11 cellular contexts compared by ENCODE assay signal in the genomic region with DNA sequence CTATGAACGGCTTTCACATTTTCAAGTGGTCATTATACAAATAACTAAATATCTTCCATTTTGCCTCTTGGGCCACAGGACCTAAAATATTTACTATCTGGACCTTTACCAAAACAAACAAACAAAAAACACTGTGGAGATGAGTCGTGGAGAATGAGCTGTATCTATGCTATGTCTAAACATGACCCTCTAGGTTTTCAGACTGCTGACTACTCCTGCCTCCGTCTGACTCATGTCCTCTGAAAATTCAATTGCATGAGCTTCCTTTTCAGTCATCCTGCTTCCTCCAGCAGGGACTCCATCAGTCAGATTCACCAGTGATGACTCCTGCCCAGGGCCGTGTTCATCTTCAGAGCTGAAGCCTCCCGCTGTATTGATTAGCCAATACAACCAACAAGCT.
A peak's percentile ranks its signal among the peaks of the same experiment; 100 is the strongest.
DNase-seq lines count a peak whose midpoint lies in the region; ATAC-seq and TF ChIP-seq lines count a peak whose summit lies in the region.
"Had no signal": no experiment of that assay in that cellular context is flagged by ENCODE, and none has a peak within 500 bp of the region (broad histone marks: within the 10 kb centered on the region; RNA-seq: fewer than 3 reads in every experiment).

No MANE protein-coding gene starts in this region.

- no peaks in the 10 kb centered on the region for H3K36me3 Mint-ChIP-seq in mesothelial cell of epicardium
- H3K36me3 Mint-ChIP-seq: IgD-negative memory B cell had no signal

- H3K9me3 Mint-ChIP-seq in mesothelial cell of epicardium = peaks cover 11% of the 10 kb centered on the region

- H3K4me3 Mint-ChIP-seq in mesothelial cell of epicardium = no peak overlapping the region
- H3K4me3 Mint-ChIP-seq: IgD-negative memory B cell had no signal

- CTCF ChIA-PET in RWPE1 (lab: Yijun Ruan, JAX) = interaction anchor here (0.5 to 1.0 kb wide), 4 partner anchors 13 to 126 kb away, joined by 3 to 4 read pairs (median 3); no protein-coding TSS in a partner anchor

- TF ChIP-seq CTCF in RWPE1 (conservative IDR thresholded peaks at IDR 0.05; ENCODE audit: low read depth) (no peak), foreskin fibroblast (IDR thresholded peaks at IDR 0.05; ENCODE audit: low read depth, low read length) (no peak), mesothelial cell of epicardium (IDR thresholded peaks at IDR 0.05; ENCODE audit: unreplicated experiment) (no peak)

- H3K27ac Mint-ChIP-seq in mesothelial cell of epicardium = no peak overlapping the region
- H3K27ac Mint-ChIP-seq: IgD-negative memory B cell had no signal

- peak; percentile 17 for DNase-seq in stimulated activated CD4-positive, alpha-beta T cell treated with anti-CD3 and anti-CD28 coated beads, Interleukin-1b, Interleukin-23, amount 100 ng/mL, for 48 hours
- DNase-seq in stimulated activated CD4-positive, alpha-beta T cell treated with anti-CD3 and anti-CD28 coated beads, Interleukin-12 subunit alpha, Interleukin-12 subunit beta, amount 100 ng/mL, for 4 hours = no peak
- DNase-seq in RWPE1 (ENCODE audit: low spot score) = peak; percentile 92
- DNase-seq in foreskin fibroblast = peak; percentile 98
- DNase-seq in mesothelial cell of epicardium (ENCODE audit: low spot score in 2 of 2, unreplicated experiment in 2 of 2) = no peak
- DNase-seq: DMS 273 treated with DMSO at 0.1 percent for 48 hours had no signal

- H3K4me3 ChIP-seq in foreskin fibroblast (ENCODE audit: low read depth in 1 of 2, low read length in 2 of 2) = no peak overlapping the region
- H3K4me3 ChIP-seq: coronary artery had no signal

- peak overlapping the region; percentile 85 for H3K27ac ChIP-seq in RWPE1
- H3K27ac ChIP-seq: coronary artery had no signal

- no peaks in the 10 kb centered on the region for H3K4me1 Mint-ChIP-seq in mesothelial cell of epicardium
- H3K4me1 Mint-ChIP-seq: IgD-negative memory B cell had no signal

- ATAC-seq in GM18873 (IDR thresholded peaks at IDR 0.05; ENCODE audit: low FRiP score, unreplicated experiment) (no peak), HG02610 (IDR thresholded peaks at IDR 0.05; ENCODE audit: unreplicated experiment) (no peak), GM19397 (IDR thresholded peaks at IDR 0.05; ENCODE audit: unreplicated experiment) (no peak)

- no peaks in the 10 kb centered on the region for H3K27me3 Mint-ChIP-seq in mesothelial cell of epicardium (ENCODE audit: low read depth)
- H3K27me3 Mint-ChIP-seq: IgD-negative memory B cell had no signal

- POLR2A ChIA-PET in RWPE1 (lab: Yijun Ruan, JAX; ENCODE audit: low non-redundant PET) = no interaction called here

Comparison
In these comparisons a context has a peak if more than half of its experiments do, and no peak if none do; other contexts are left out.
1. DNase-seq: peak in stimulated activated CD4-positive, alpha-beta T cell treated with anti-CD3 and anti-CD28 coated beads, Interleukin-1b, Interleukin-23, amount 100 ng/mL, for 48 hours (single experiment), RWPE1 (single experiment) and foreskin fibroblast (2 of 2); none in stimulated activated CD4-positive, alpha-beta T cell treated with anti-CD3 and anti-CD28 coated beads, Interleukin-12 subunit alpha, Interleukin-12 subunit beta, amount 100 ng/mL, for 4 hours (single experiment) and mesothelial cell of epicardium (0 of 2).